10 cellular contexts compared by ENCODE assay signal in the genomic region with DNA sequence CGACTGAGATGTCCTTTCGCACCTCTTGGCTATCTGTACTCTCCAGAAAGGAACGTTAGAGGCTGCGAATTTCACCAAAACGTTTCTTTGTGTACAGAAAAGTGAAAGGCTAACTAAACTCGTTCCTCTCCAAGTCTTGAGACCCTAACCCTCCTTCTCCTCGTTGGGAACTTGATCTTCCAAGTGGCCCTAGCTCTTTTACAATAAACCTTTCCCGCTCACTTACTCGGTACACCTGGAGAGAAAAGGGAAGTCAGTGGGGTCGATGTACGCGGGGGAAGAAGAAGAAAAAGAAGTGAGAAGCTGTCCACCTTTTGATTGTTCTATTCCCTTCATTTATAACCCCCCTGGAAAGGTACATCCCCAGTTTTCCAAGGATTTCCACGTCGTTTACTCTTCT.
DNase-seq lines count a peak whose midpoint lies in the region; ATAC-seq, FAIRE-seq and TF ChIP-seq lines count a peak whose summit lies in the region.
"Had no signal": no experiment of that assay in that cellular context is flagged by ENCODE, and none has a peak within 500 bp of the region (broad histone marks: within the 10 kb centered on the region; RNA-seq: fewer than 3 reads in every experiment).

No MANE protein-coding gene starts in this region.

- H3K27ac ChIP-seq in HUES48 (ENCODE audit: low read depth, low read length) = no peak overlapping the region
- peak overlapping the region; percentile 97 for H3K27ac ChIP-seq in WERI-Rb-1
- H3K27ac ChIP-seq in iPS DF 6.9 (ENCODE audit: low read length) = no peak overlapping the region
- H3K27ac ChIP-seq in skeletal muscle tissue (ENCODE audit: low read depth, low read length) = peak overlapping the region; percentile 99

- FAIRE-seq in GM19239 (lab: Jason Lieb, UNC) = no peak
- FAIRE-seq: K562 had no signal

- H3K27me3 ChIP-seq in HUES48 (ENCODE audit: control insufficient read depth, insufficient read depth, low read length) (peaks cover 68% of the 10 kb centered on the region), WERI-Rb-1 (ENCODE audit: insufficient read depth, low read depth, severe bottlenecking) (no peaks in the 10 kb centered on the region), iPS DF 6.9 (ENCODE audit: control insufficient read depth, insufficient read depth, low read length) (peaks cover 42% of the 10 kb centered on the region), skeletal muscle tissue (ENCODE audit: control insufficient read depth in 3 of 3, insufficient read depth in 3 of 3, low read length in 3 of 3) (peaks cover 0 to 11% (median 8%) of the 10 kb centered on the region in 3 donors)

- peaks cover 24% of the 10 kb centered on the region for H3K4me1 ChIP-seq in HUES48 (ENCODE audit: control insufficient read depth, insufficient read depth, low read length)
- H3K4me1 ChIP-seq in iPS DF 6.9 (ENCODE audit: control insufficient read depth, insufficient read depth, low read length) = peaks cover 3% of the 10 kb centered on the region; the same call in 1 of the 2 replicates
- H3K4me1 ChIP-seq in skeletal muscle tissue (ENCODE audit: control insufficient read depth in 3 of 3, insufficient read depth in 3 of 3, low read length in 3 of 3) = peaks cover 2 to 15% (median 12%) of the 10 kb centered on the region in 3 donors

- H3K36me3 ChIP-seq in HUES48 (ENCODE audit: control insufficient read depth, insufficient read depth, low read length) (no peaks in the 10 kb centered on the region), WERI-Rb-1 (no peaks in the 10 kb centered on the region), iPS DF 6.9 (ENCODE audit: control insufficient read depth, insufficient read depth, low read length) (no peaks in the 10 kb centered on the region), skeletal muscle tissue (ENCODE audit: control insufficient read depth in 3 of 3, insufficient read depth in 3 of 3, low read length in 3 of 3) (no peaks in the 10 kb centered on the region)

- ATAC-seq in GM19467 (IDR thresholded peaks at IDR 0.05; ENCODE audit: unreplicated experiment) = no peak
- no peak for ATAC-seq in GM21529 (IDR thresholded peaks at IDR 0.05; ENCODE audit: unreplicated experiment)
- ATAC-seq: K562 had no signal

- H3K9me3 ChIP-seq in HUES48 (ENCODE audit: control insufficient read depth, insufficient read depth, low read length) (no peaks in the 10 kb centered on the region), WERI-Rb-1 (ENCODE audit: severe bottlenecking) (no peaks in the 10 kb centered on the region), iPS DF 6.9 (ENCODE audit: control insufficient read depth, insufficient read depth, low read length) (no peaks in the 10 kb centered on the region), skeletal muscle tissue (ENCODE audit: control insufficient read depth in 3 of 3, low read length in 3 of 3) (no peaks in the 10 kb centered on the region)

- H3K9ac ChIP-seq in HUES48 (ENCODE audit: low read depth, low read length) (no peak overlapping the region), skeletal muscle tissue (ENCODE audit: low read depth in 1 of 3, low read length in 3 of 3) (peak overlapping the region; percentile 88 to 98 (median 91))

- DNase-seq in WERI-Rb-1 (no peak), iPS DF 6.9 (ENCODE audit: low read depth, low spot score) (no peak), GM19239 (ENCODE audit: insufficient read length, low spot score) (no peak)
- no peak for DNase-seq in stimulated activated CD4-positive, alpha-beta T cell treated with anti-CD3 and anti-CD28 coated beads, Interleukin-4, amount 100 ng/mL, for 1 hour
- DNase-seq: SIG-M5 had no signal

- TF ChIP-seq CTCF in WERI-Rb-1 (IDR thresholded peaks at IDR 0.05; ENCODE audit: low read depth, low read length) = no peak

- no CpG with 5 or more reads among the region's 14 CpGs for WGBS in iPS DF 6.9 (ENCODE audit: insufficient coverage, insufficient read length)

- peak overlapping the region; percentile 84 for H3K4me3 ChIP-seq in HUES48 (ENCODE audit: low read depth, low read length)
- H3K4me3 ChIP-seq in WERI-Rb-1 (ENCODE audit: low read depth, low read length) = peak overlapping the region; percentile 94; the same call in 1 of the 2 replicates
- peak overlapping the region; percentile 38; the same call in 1 of the 2 replicates for H3K4me3 ChIP-seq in iPS DF 6.9 (ENCODE audit: low read length)
- H3K4me3 ChIP-seq in skeletal muscle tissue (ENCODE audit: low read length in 3 of 3) = peak overlapping the region; percentile 87 to 89 (median 88)
- H3K4me3 ChIP-seq: K562 had no signal

Comparison
In these comparisons a context has a peak if more than half of its experiments do, and no peak if none do; other contexts are left out.
1. H3K27ac ChIP-seq: peak in WERI-Rb-1 (single experiment) and skeletal muscle tissue (single experiment); none in HUES48 (single experiment) and iPS DF 6.9 (single experiment).
2. H3K4me3 ChIP-seq: peak in every context shown above with its lines; median percentile 94 in WERI-Rb-1; 88 in skeletal muscle tissue; 84 in HUES48; 38 in iPS DF 6.9.